Comparison of ENCODE assay signal across 18 cellular contexts in genomic region chr5:43926923-43927322, GRCh38.
A peak's percentile ranks its signal among the peaks of the same experiment; 100 is the strongest.
DNase-seq lines count a peak whose midpoint lies in the region; ATAC-seq, FAIRE-seq and TF ChIP-seq lines count a peak whose summit lies in the region.
"Had no signal": no experiment of that assay in that cellular context is flagged by ENCODE, and none has a peak within 500 bp of the region (broad histone marks: within the 10 kb centered on the region; RNA-seq: fewer than 3 reads in every experiment).

No MANE protein-coding gene starts in this region.

- no peak for FAIRE-seq in A549 (lab: Jason Lieb, UNC)
- FAIRE-seq: GM12892, GM19239, HTR-8/SVneo had no signal

- intact Hi-C loops in colonic mucosa (cut with DNase I) (no loop called here), mammary epithelial cell (cut with micrococcal nuclease) (no loop called here), vagina (cut with DNase I) (no loop called here)

- H3K4me3 Mint-ChIP-seq in endodermal cell: no peak overlapping the region
- H3K4me3 Mint-ChIP-seq: CD14-positive monocyte; CD8-positive, alpha-beta T cell; HFFc6 had no signal

- no peaks in the 10 kb centered on the region for H4K20me1 ChIP-seq in mammary epithelial cell (ENCODE audit: insufficient read depth, low read length)

- TF ChIP-seq EP300 in A549 (IDR thresholded peaks at IDR 0.05): no peak

- peaks cover 8% of the 10 kb centered on the region for H3K9me3 Mint-ChIP-seq in endodermal cell

- H3K27me3 ChIP-seq in endodermal cell (ENCODE audit: control insufficient read depth, insufficient read depth, low read length, poor library complexity, severe bottlenecking): no peaks in the 10 kb centered on the region
- no peaks in the 10 kb centered on the region for H3K27me3 ChIP-seq in colonic mucosa
- H3K27me3 ChIP-seq in mammary epithelial cell (ENCODE audit: insufficient read depth, low read length): no peaks in the 10 kb centered on the region
- no peaks in the 10 kb centered on the region for H3K27me3 ChIP-seq in vagina

- peak overlapping the region; percentile 38 for H3K27ac Mint-ChIP-seq in endodermal cell
- H3K27ac Mint-ChIP-seq: CD14-positive monocyte; CD8-positive, alpha-beta T cell; HFFc6 had no signal

- H3K9me3 ChIP-seq in A549 (no peaks in the 10 kb centered on the region), endodermal cell (ENCODE audit: control insufficient read depth, low read length) (peaks cover 7% of the 10 kb centered on the region), colonic mucosa (no peaks in the 10 kb centered on the region), mammary epithelial cell (replicated peaks; ENCODE audit: insufficient read depth, low read length) (peaks cover 5% of the 10 kb centered on the region), vagina (no peaks in the 10 kb centered on the region)
- H3K9me3 ChIP-seq: Caco-2 had no signal

- no peak overlapping the region for H3K27ac ChIP-seq in A549
- H3K27ac ChIP-seq in endodermal cell (ENCODE audit: low read depth, low read length): no peak overlapping the region
- no peak overlapping the region for H3K27ac ChIP-seq in colonic mucosa
- no peak overlapping the region for H3K27ac ChIP-seq in mammary epithelial cell (ENCODE audit: insufficient read depth, low read depth, low read length)
- H3K27ac ChIP-seq in vagina: no peak overlapping the region

- TF ChIP-seq CTCF in A549 (IDR thresholded peaks at IDR 0.05): no peak
- no peak for TF ChIP-seq CTCF in endodermal cell (conservative IDR thresholded peaks at IDR 0.05)
- TF ChIP-seq CTCF in colonic mucosa (IDR thresholded peaks at IDR 0.05): no peak
- TF ChIP-seq CTCF in mammary epithelial cell (conservative IDR thresholded peaks at IDR 0.05 in 1 of 2, IDR thresholded peaks at IDR 0.05 in 1 of 2; ENCODE audit: extremely low read depth in 1 of 2, insufficient read depth in 1 of 2, low read depth in 1 of 2, low read length in 2 of 2): no peak
- no peak for TF ChIP-seq CTCF in vagina (IDR thresholded peaks at IDR 0.05)

- DNase-seq in A549 (ENCODE audit: low read depth in 1 of 2, low spot score in 1 of 2) (no peak), LHCN-M2 (ENCODE audit: low read depth) (peak; percentile 22), endodermal cell (no peak), myocyte (ENCODE audit: low read depth) (peak; percentile 17), colonic mucosa (no peak), mammary epithelial cell (no peak), vagina (ENCODE audit: extremely low spot score in 2 of 2) (no peak), NCI-H2081 (lab: John Stamatoyannopoulos, UW) (no peak)
- DNase-seq: Caco-2; CD8-positive, alpha-beta T cell; DND-41; GDM1; HCEC 1CT; HFFc6 had no signal

- H3K79me2 ChIP-seq in mammary epithelial cell (ENCODE audit: insufficient read depth, low read length): no peaks in the 10 kb centered on the region

- H3K4me3 ChIP-seq in A549 (no peak overlapping the region), endodermal cell (ENCODE audit: low read length) (no peak overlapping the region), colonic mucosa (no peak overlapping the region), mammary epithelial cell (replicated peaks in 1 of 3; ENCODE audit: insufficient read depth in 1 of 3, low read depth in 2 of 3, low read length in 3 of 3) (no peak overlapping the region), vagina (no peak overlapping the region)

- TF ChIP-seq POLR2A in A549 (IDR thresholded peaks at IDR 0.05; ENCODE audit: low read length) (no peak), vagina (IDR thresholded peaks at IDR 0.05) (no peak)

- H3K36me3 Mint-ChIP-seq in endodermal cell (ENCODE audit: low read depth): peaks cover under 1% of the 10 kb centered on the region
- H3K36me3 Mint-ChIP-seq: CD14-positive monocyte; CD8-positive, alpha-beta T cell had no signal

- ATAC-seq in A549: no peak
- ATAC-seq: CD8-positive, alpha-beta T cell had no signal

- dilution Hi-C loops in mammary epithelial cell (cut with HindIII; ENCODE audit: low sequenced_read_pairs): no loop called here

- H3K9ac ChIP-seq in endodermal cell (ENCODE audit: extremely low read depth, low read length, poor library complexity, severe bottlenecking): no peak overlapping the region
- H3K9ac ChIP-seq in colonic mucosa (ENCODE audit: low read depth in 2 of 2, low read length in 2 of 2): no peak overlapping the region
- H3K9ac ChIP-seq in mammary epithelial cell (ENCODE audit: insufficient read depth, low read length): no peak overlapping the region

- peaks cover 16% of the 10 kb centered on the region for H3K4me1 Mint-ChIP-seq in endodermal cell
- H3K4me1 Mint-ChIP-seq: CD14-positive monocyte had no signal

- CTCF ChIA-PET in A549 (lab: Yijun Ruan, JAX) (no interaction called here), mammary epithelial cell (lab: Charles Lee; ENCODE audit: low non-redundant PET) (no interaction called here)

- POLR2A ChIA-PET in A549 (lab: Yijun Ruan, JAX): no interaction called here

- no peaks in the 10 kb centered on the region for H3K36me3 ChIP-seq in endodermal cell (ENCODE audit: control insufficient read depth, insufficient read depth, low read length)
- H3K36me3 ChIP-seq in colonic mucosa: no peaks in the 10 kb centered on the region
- H3K36me3 ChIP-seq in mammary epithelial cell (ENCODE audit: insufficient read depth, low read length): no peaks in the 10 kb centered on the region
- H3K36me3 ChIP-seq in vagina: no peaks in the 10 kb centered on the region

- H3K4me1 ChIP-seq in A549 (no peaks in the 10 kb centered on the region), endodermal cell (ENCODE audit: control insufficient read depth, insufficient read depth, low read length) (no peaks in the 10 kb centered on the region), colonic mucosa (no peaks in the 10 kb centered on the region), mammary epithelial cell (ENCODE audit: insufficient read depth, low read length) (no peaks in the 10 kb centered on the region), vagina (no peaks in the 10 kb centered on the region)
- H3K4me1 ChIP-seq: Caco-2 had no signal

- WGBS in A549 (ENCODE audit: missing lambda C conversion rate): 3% methylated on average over 2 of the region's 2 CpGs
- 10% methylated on average over 1 of the region's 2 CpGs; no CpG with 5 or more reads in 1 of the 2 experiments for WGBS in endodermal cell (ENCODE audit: insufficient coverage in 1 of 2, insufficient read length in 1 of 2), 2 experiments
- WGBS in mammary epithelial cell (ENCODE audit: low coverage, missing lambda C conversion rate): 3% methylated on average over 2 of the region's 2 CpGs

- TF ChIP-seq RAD21 in A549 (conservative IDR thresholded peaks at IDR 0.05 in 1 of 2, IDR thresholded peaks at IDR 0.05 in 1 of 2): no peak

- in situ Hi-C loops in mammary epithelial cell (cut with MboI; ENCODE audit: low sequenced_read_pairs in 2 of 2): no loop called here

- BruUV-seq in mammary epithelial cell (replicated peaks; lab: Mats Ljungman, UMichigan): no TSS peak

- H3K27me3 Mint-ChIP-seq in endodermal cell (ENCODE audit: insufficient read depth): no peaks in the 10 kb centered on the region

- no peak overlapping the region for H2AFZ ChIP-seq in mammary epithelial cell (ENCODE audit: low read depth, low read length)

- no peak overlapping the region for H3K4me2 ChIP-seq in A549
- H3K4me2 ChIP-seq in mammary epithelial cell (ENCODE audit: insufficient read depth, low read depth, low read length): no peak overlapping the region

TF ChIP-seq in A549, 52 proteins besides CTCF, POLR2A, EP300 and RAD21:
- TF ChIP-seq FOSL2 (IDR thresholded peaks at IDR 0.05) (no peak), FOSL2 (CRISPR knock-in tag; IDR thresholded peaks at IDR 0.05) (0 out of 2 replicates have a peak, but pooled peaks have one; percentile 13), TFCP2L1 (CRISPR knock-in tag; IDR thresholded peaks at IDR 0.05) (no peak)
TF ChIP-seq in A549: peak in this region for 1.

Comparison
In these comparisons a context has a peak if more than half of its experiments do, and no peak if none do; other contexts are left out.
1. DNase-seq: peak in LHCN-M2 (single experiment) and myocyte (single experiment); none in A549 (0 of 2), endodermal cell (single experiment), colonic mucosa (single experiment), mammary epithelial cell (single experiment), vagina (0 of 2) and NCI-H2081 (0 of 2).